Comparison of ENCODE assay signal across 8 cellular contexts in genomic region chr17:45372325-45372869, GRCh38. TPM values are rescaled to one million over a fixed set of nuclear protein-coding genes. Genes with fewer than 3 reads are reported as not detected.
A peak's percentile ranks its signal among the peaks of the same experiment; 100 is the strongest.
DNase-seq lines count a peak whose midpoint lies in the region; ATAC-seq, FAIRE-seq and TF ChIP-seq lines count a peak whose summit lies in the region.
"Had no signal": no experiment of that assay in that cellular context is flagged by ENCODE, and none has a peak within 500 bp of the region (broad histone marks: within the 10 kb centered on the region; RNA-seq: fewer than 3 reads in every experiment).

No MANE protein-coding gene starts in this region.

- H3K4me2 ChIP-seq in K562 (ENCODE audit: insufficient read depth, low read length): no peak overlapping the region

- POLR2A ChIA-PET in K562 (lab: Yijun Ruan, JAX): interaction anchor here (0.6 kb wide), 1 partner anchor 26 kb away, joined by 3 read pairs; no protein-coding TSS in a partner anchor
- POLR2A ChIA-PET in GM10248 (lab: Yijun Ruan, JAX): no interaction called here

- 39% methylated on average over 7 of the region's 8 CpGs for WGBS in K562 (ENCODE audit: insufficient coverage, low coverage, missing lambda C conversion rate)
- 67 to 82% (median 71%) methylated on average over 8 of the region's 8 CpGs for WGBS in stomach, 5 donors

- H3K27ac ChIP-seq in K562 (ENCODE audit: extremely low read depth, low read depth, low read length) (no peak overlapping the region), kidney (ENCODE audit: low read depth in 2 of 2, low read length in 2 of 2) (peak overlapping the region; percentile 73 to 88), stomach (peak overlapping the region; percentile 25 to 86 (median 86)), WERI-Rb-1 (no peak overlapping the region)
- H3K27ac ChIP-seq: HL-60 had no signal

- H3K4me3 ChIP-seq in K562: no peak overlapping the region
- no peak overlapping the region for H3K4me3 ChIP-seq in kidney (ENCODE audit: low read length in 2 of 2)
- H3K4me3 ChIP-seq in stomach: peak overlapping the region in 1 of 4 donors; percentile 41
- no peak overlapping the region for H3K4me3 ChIP-seq in WERI-Rb-1 (ENCODE audit: low read depth, low read length)

- no peak for TF ChIP-seq POLR2A in K562 (conservative IDR thresholded peaks at IDR 0.05)
- no peak for TF ChIP-seq POLR2A in stomach (IDR thresholded peaks at IDR 0.05)

- no peak for ATAC-seq in K562

- H3K79me2 ChIP-seq in K562 (ENCODE audit: control insufficient read depth, insufficient read depth, low read length): no peaks in the 10 kb centered on the region

- CTCF ChIA-PET in K562 (lab: Yijun Ruan, JAX; ENCODE audit: low intra/inter-chr PET ratio) (no interaction called here), GM10248 (lab: Yijun Ruan, JAX) (interaction anchor here (0.9 to 6.6 kb wide), 7 partner anchors 10 to 153 kb away, joined by 3 to 63 read pairs (median 6); no protein-coding TSS in a partner anchor)

- intact Hi-C loops in K562 (cut with micrococcal nuclease) (no loop called here), kidney (cut with DNase I) (no loop called here), stomach (cut with DNase I; ENCODE audit: low total_unique reads) (no loop called here)

- TF ChIP-seq EP300 in K562 (IDR thresholded peaks at IDR 0.05; ENCODE audit: low read length): no peak
- no peak for TF ChIP-seq EP300 in stomach (IDR thresholded peaks at IDR 0.05)

- TF ChIP-seq RAD21 in K562 (CRISPR knock-in tag; conservative IDR thresholded peaks at IDR 0.05 in 1 of 2, IDR thresholded peaks at IDR 0.05 in 1 of 2): no peak

- H3K9me1 ChIP-seq in K562 (ENCODE audit: control insufficient read depth, insufficient read depth, low read length): no peaks in the 10 kb centered on the region

- in situ Hi-C loops in K562 (cut with MboI): no loop called here

- no peak overlapping the region for H2AFZ ChIP-seq in K562 (ENCODE audit: low read depth, low read length)

- FAIRE-seq in K562 (lab: Jason Lieb, UNC): no peak
- FAIRE-seq in kidney (lab: Jason Lieb, UNC): no peak

- no peaks in the 10 kb centered on the region for H4K20me1 ChIP-seq in K562 (replicated peaks; ENCODE audit: control insufficient read depth, insufficient read depth, low read length)

- BruUV-seq in K562 (replicated peaks; lab: Mats Ljungman, UMichigan): no TSS peak

- H3K27me3 ChIP-seq in K562 (ENCODE audit: control insufficient read depth in 2 of 2, insufficient read depth in 2 of 2, low read length in 2 of 2) (no peaks in the 10 kb centered on the region), stomach (no peaks in the 10 kb centered on the region), WERI-Rb-1 (ENCODE audit: insufficient read depth, low read depth, severe bottlenecking) (no peaks in the 10 kb centered on the region)

- DNase-seq in M059J (ENCODE audit: low read depth) (peak; percentile 60), K562 (ENCODE audit: extremely low read depth in 1 of 4, low spot score in 3 of 4) (no peak), kidney (no peak), stomach (no peak), GM10248 (ENCODE audit: extremely low spot score) (no peak), NCI-H345 (lab: John Stamatoyannopoulos, UW) (no peak), WERI-Rb-1 (no peak)

- no peaks in the 10 kb centered on the region for H3K36me3 ChIP-seq in K562 (ENCODE audit: control insufficient read depth, insufficient read depth, low read length)
- H3K36me3 ChIP-seq in kidney (ENCODE audit: control insufficient read depth in 1 of 2, insufficient read depth in 2 of 2, low read length in 2 of 2): no peaks in the 10 kb centered on the region
- H3K36me3 ChIP-seq in stomach: no peaks in the 10 kb centered on the region
- H3K36me3 ChIP-seq in WERI-Rb-1: no peaks in the 10 kb centered on the region

- H3K4me1 ChIP-seq in K562 (replicated peaks in 1 of 2; ENCODE audit: control insufficient read depth in 2 of 2, insufficient read depth in 2 of 2, low read length in 2 of 2) (peaks cover 4 to 19% of the 10 kb centered on the region in 2 experiments; a peak in 3 of 5 replicates), kidney (ENCODE audit: control insufficient read depth in 1 of 2, insufficient read depth in 1 of 2, low read depth in 1 of 2, low read length in 2 of 2) (peaks cover 0 to 5% of the 10 kb centered on the region in 2 donors), stomach (peaks cover 10 to 44% (median 26%) of the 10 kb centered on the region in 4 donors)

- H3K9ac ChIP-seq in K562 (ENCODE audit: insufficient read depth in 1 of 2, low read depth in 2 of 2, low read length in 2 of 2) (no peak overlapping the region), kidney (ENCODE audit: low read length in 2 of 2) (peak overlapping the region in 1 of 2 donors; percentile 31)

- no peaks in the 10 kb centered on the region; the same call in 1 of the 2 replicates for H3K9me3 ChIP-seq in K562 (replicated peaks; ENCODE audit: control insufficient read depth, insufficient read depth, low read depth, low read length)
- no peaks in the 10 kb centered on the region for H3K9me3 ChIP-seq in kidney (ENCODE audit: control insufficient read depth in 1 of 2, low read length in 2 of 2)
- no peaks in the 10 kb centered on the region for H3K9me3 ChIP-seq in stomach
- H3K9me3 ChIP-seq in WERI-Rb-1 (ENCODE audit: severe bottlenecking): no peaks in the 10 kb centered on the region

- no peak for TF ChIP-seq CTCF in K562 (IDR thresholded peaks at IDR 0.05 in 2 of 3, conservative IDR thresholded peaks at IDR 0.05 in 1 of 3; ENCODE audit: insufficient read depth in 2 of 3, low read depth in 1 of 3, low read length in 3 of 3)
- TF ChIP-seq CTCF in kidney (IDR thresholded peaks at IDR 0.05; ENCODE audit: borderline replicate concordance, extremely low read depth, insufficient read depth): no peak
- TF ChIP-seq CTCF in stomach (IDR thresholded peaks at IDR 0.05): no peak
- no peak for TF ChIP-seq CTCF in GM10248 (IDR thresholded peaks at IDR 0.05; ENCODE audit: control extremely low read depth, extremely low read depth, low read depth, missing control alignments)
- no peak for TF ChIP-seq CTCF in WERI-Rb-1 (IDR thresholded peaks at IDR 0.05; ENCODE audit: low read depth, low read length)

TF ChIP-seq in K562, 482 proteins besides CTCF, POLR2A, EP300 and RAD21:
- TF ChIP-seq ZNF121 (CRISPR knock-in tag; conservative IDR thresholded peaks at IDR 0.05) (peak; percentile 43), BCOR (IDR thresholded peaks at IDR 0.05) (peak; percentile 39; the same call in 1 of the 2 replicates), PRMT5 (CRISPR knock-in tag; IDR thresholded peaks at IDR 0.05) (no peak), ZFP36 (IDR thresholded peaks at IDR 0.05; ENCODE audit: low read depth, low read length, partially characterized antibody) (peak; percentile 21), FOS (IDR thresholded peaks at IDR 0.05; ENCODE audit: extremely low read depth, insufficient read length) (no peak)

RNA-seq across cellular contexts. Expression of gene MAP3K14, which starts 55.6 kb away (rescaled TPM):
- 5.3 and 10.1 TPM in 2 replicates for total RNA-seq in M059J (2014; rRNA removed; shearing (Covaris generic))
- 11.9 and 31.3 TPM in 2 replicates for total RNA-seq in K562 (2011; cell fraction: chromatin; rRNA removed; ENCODE audit: low replicate concordance)
- 14.3 and 19.3 TPM in 2 replicates for total RNA-seq in K562 (2011; cell fraction: nucleolus; rRNA removed)
- 11.7 and 12.4 TPM in 2 replicates for total RNA-seq in K562 (2011; cell fraction: nucleoplasm; rRNA removed)
- total RNA-seq in K562 (2014; rRNA removed) (2.9 and 4.8 TPM in 2 replicates), K562 (2014; rRNA removed; fragmentation: Illumina TruSeq; extraction: Trizol) (0.99 and 1.8 TPM in 2 replicates), K562 (2015; rRNA removed; fragmentation: Illumina TruSeq; extraction: Trizol) (3.2 and 3.5 TPM in 2 replicates), K562 (2021) (7.9 and 8.7 TPM in 2 replicates), kidney (24.5 TPM), stomach (10 to 100 TPM in 2 of 5 donors, 1 to 10 TPM in 3; 1.2 to 17.7 (median 9.7) TPM)
- polyA plus RNA-seq in K562 (2011; rRNA removed) (5.3 and 7.5 TPM in 2 replicates), K562 (2014; fragmentation: Illumina TruSeq; extraction: Trizol) (3.7 and 3.9 TPM in 2 replicates), K562 (2014; fragmentation: Nextera tagmentation; extraction: Ambion mirVana) (under 1 TPM; 0.45 to 0.56 TPM), K562 (2014; rRNA removed) (4.9 TPM in 2 replicates), kidney (ENCODE audit: insufficient read depth, low read depth, low replicate concordance) (7.6 TPM), stomach (10 to 100 TPM in 1 of 3 donors, 1 to 10 TPM in 2; 6.3 to 11.0 (median 6.4) TPM)
- 6.5 and 9.0 TPM in 2 replicates for polyA plus RNA-seq in K562 (2011; cell fraction: cytosol; rRNA removed)
- 16.1 and 28.3 TPM in 2 replicates for polyA plus RNA-seq in K562 (2011; cell fraction: nucleus; rRNA removed)
- 3.6 and 5.4 TPM in 2 replicates for polyA plus RNA-seq in K562 (2012)
- 3.2 and 6.0 TPM in 2 replicates for polyA minus RNA-seq in K562 (2011; rRNA and poly(A)+ RNA removed)
- 4.9 and 5.2 TPM in 2 replicates for polyA minus RNA-seq in K562 (2011; cell fraction: cytosol; rRNA and poly(A)+ RNA removed)
- polyA minus RNA-seq in K562 (2011; cell fraction: nucleus; rRNA and poly(A)+ RNA removed): 7.8 and 8.2 TPM in 2 replicates

Comparison
In these comparisons a context has a peak if more than half of its experiments do, and no peak if none do; other contexts are left out.
1. H3K27ac ChIP-seq: peak in kidney (2 of 2) and stomach (5 of 5); none in K562 (single experiment) and WERI-Rb-1 (single experiment).